Comparison of ENCODE assay signal across 14 cellular contexts in the genomic region with DNA sequence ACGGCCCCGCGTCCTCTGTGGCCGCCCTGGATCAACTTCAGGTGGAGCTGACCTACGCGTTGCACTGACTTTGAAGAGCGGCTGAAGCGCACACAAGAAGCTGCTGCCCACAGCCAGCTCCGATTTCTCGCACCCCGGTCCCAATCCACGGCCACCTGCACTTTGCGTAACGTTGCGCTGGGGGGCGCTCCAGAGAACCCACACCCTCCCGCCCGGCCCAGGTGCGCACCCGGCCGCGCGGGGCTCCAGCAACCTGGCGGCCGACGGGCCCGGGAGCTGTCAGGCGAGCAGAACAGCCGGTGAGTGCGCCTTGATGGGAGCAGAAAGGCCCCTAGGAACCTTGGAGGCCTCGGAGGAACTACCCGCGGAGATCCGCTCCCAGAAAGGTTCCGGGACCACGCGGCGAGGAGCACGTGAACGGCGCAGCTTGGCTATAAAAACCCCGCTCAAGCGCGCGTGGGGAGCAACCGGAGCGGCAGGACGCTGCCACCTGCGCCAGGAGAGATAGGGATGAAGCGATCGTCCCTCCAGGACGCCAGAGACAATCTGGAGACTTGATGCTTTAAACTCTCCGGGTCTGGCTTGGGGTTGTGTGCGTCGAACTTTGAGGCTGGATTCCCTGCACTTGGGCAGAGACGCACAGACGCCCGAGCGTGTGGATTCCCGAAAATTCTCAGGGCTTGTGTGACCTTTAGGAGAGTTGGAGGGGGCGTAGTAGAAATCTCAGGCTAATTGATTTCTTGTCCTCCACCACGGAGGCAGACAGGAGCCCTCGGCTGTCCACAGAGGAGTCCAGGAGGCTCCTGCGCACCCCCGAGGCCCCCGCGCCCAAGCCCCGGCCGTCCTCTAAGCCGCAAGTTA. TPM values are rescaled to one million over a fixed set of nuclear protein-coding genes. Genes with fewer than 3 reads are reported as not detected.
DNase-seq lines count a peak whose midpoint lies in the region; ATAC-seq, FAIRE-seq and TF ChIP-seq lines count a peak whose summit lies in the region.
"Had no signal": no experiment of that assay in that cellular context is flagged by ENCODE, and none has a peak within 500 bp of the region (broad histone marks: within the 10 kb centered on the region; RNA-seq: fewer than 3 reads in every experiment).

No MANE protein-coding gene starts in this region.

- no peaks in the 10 kb centered on the region for H3K36me3 ChIP-seq in lower lobe of right lung
- no peaks in the 10 kb centered on the region for H3K36me3 ChIP-seq in spleen
- H3K36me3 ChIP-seq: upper lobe of left lung had no signal

- in situ Hi-C loops in GM13976 (cut with MboI; ENCODE audit: low sequenced_read_pairs, unreplicated experiment), result no loop called here

- H3K4me3 ChIP-seq in lower lobe of right lung (no peak overlapping the region), spleen (peak overlapping the region in 1 of 8 donors; percentile 20)

- intact Hi-C loops in MCF 10A (cut with micrococcal nuclease) (no loop called here), lower lobe of right lung (cut with DNase I) (no loop called here), spleen (cut with DNase I; ENCODE audit: low total_unique reads) (no loop called here)

- peaks cover 18% of the 10 kb centered on the region for H3K27me3 Mint-ChIP-seq in MCF 10A (ENCODE audit: insufficient read depth, unreplicated experiment)

- no TSS peak for BruUV-seq in MCF 10A (replicated peaks; lab: Mats Ljungman, UMichigan)

- H3K9me3 Mint-ChIP-seq in MCF 10A (ENCODE audit: unreplicated experiment), result no peaks in the 10 kb centered on the region
- H3K9me3 Mint-ChIP-seq: CD4-positive, alpha-beta T cell had no signal

- POLR2A ChIA-PET in MCF 10A (lab: Yijun Ruan, JAX), result interaction anchor here (0.6 kb wide), 1 partner anchor 823 kb away, joined by 3 read pairs; no protein-coding TSS in a partner anchor

- no peak for TF ChIP-seq CTCF in GM13976 (IDR thresholded peaks at IDR 0.05; ENCODE audit: borderline replicate concordance, control extremely low read depth, extremely low read depth, insufficient read depth, missing control alignments)
- no peak for TF ChIP-seq CTCF in MCF 10A (IDR thresholded peaks at IDR 0.05; ENCODE audit: unreplicated experiment)
- TF ChIP-seq CTCF in lower lobe of right lung (IDR thresholded peaks at IDR 0.05), result no peak
- TF ChIP-seq CTCF in spleen (IDR thresholded peaks at IDR 0.05 in 8 of 11, conservative IDR thresholded peaks at IDR 0.05 in 3 of 11), result no peak

- peaks cover 6% of the 10 kb centered on the region for H3K4me1 Mint-ChIP-seq in MCF 10A (ENCODE audit: insufficient read depth, unreplicated experiment)

- H3K4me1 ChIP-seq in lower lobe of right lung, result peaks cover 17% of the 10 kb centered on the region
- peaks cover 0 to 17% (median 8%) of the 10 kb centered on the region in 6 donors for H3K4me1 ChIP-seq in spleen

- TF ChIP-seq POLR2A in spleen (IDR thresholded peaks at IDR 0.05), result no peak

- FAIRE-seq in urothelium cell line (lab: Jason Lieb, UNC), result no peak

- DNase-seq in COLO668 (lab: John Stamatoyannopoulos, UW; ENCODE audit: unreplicated experiment) (peak; percentile 88), GM13976 (ENCODE audit: low spot score) (peak; percentile 36), MCF 10A (ENCODE audit: unreplicated experiment) (no peak), lower lobe of right lung (peak; percentile 29), H4 (ENCODE audit: low spot score) (no peak), urothelium cell line (ENCODE audit: low spot score) (no peak), spleen (no peak)
- no peak for DNase-seq in effector CD4-positive, alpha-beta T cell
- DNase-seq: CD4-positive, alpha-beta T cell; NCI-H1092; stimulated activated CD4-positive, alpha-beta T cell treated with anti-CD3 and anti-CD28 coated beads, Interleukin-4, amount 100 ng/mL, for 1 hour had no signal

- peak in 1 of 2 donors; percentile 32 for ATAC-seq in lower lobe of right lung

- CTCF ChIA-PET in MCF 10A (lab: Yijun Ruan, JAX), result no interaction called here

- H3K9me3 ChIP-seq in lower lobe of right lung (no peaks in the 10 kb centered on the region), spleen (no peaks in the 10 kb centered on the region)
- H3K9me3 ChIP-seq: upper lobe of left lung had no signal

- H3K27ac Mint-ChIP-seq in MCF 10A (ENCODE audit: low read depth, unreplicated experiment), result no peak overlapping the region
- H3K27ac Mint-ChIP-seq: CD4-positive, alpha-beta T cell had no signal

- peak overlapping the region; percentile 10 for H3K4me3 Mint-ChIP-seq in MCF 10A (ENCODE audit: unreplicated experiment)
- H3K4me3 Mint-ChIP-seq: CD4-positive, alpha-beta T cell had no signal

- H3K27ac ChIP-seq in lower lobe of right lung (no peak overlapping the region), spleen (no peak overlapping the region)
- H3K27ac ChIP-seq: upper lobe of left lung had no signal

- H3K36me3 Mint-ChIP-seq in MCF 10A (ENCODE audit: insufficient read depth, unreplicated experiment), result no peaks in the 10 kb centered on the region

- H3K27me3 ChIP-seq in lower lobe of right lung (ENCODE audit: low read depth), result peaks cover 53% of the 10 kb centered on the region
- peaks cover 0 to 86% (median 30%) of the 10 kb centered on the region in 7 donors for H3K27me3 ChIP-seq in spleen (replicated peaks in 1 of 7)

- 2 to 26% (median 5%) methylated on average over 8 to 70 of the region's 70 CpGs for WGBS in spleen, 5 donors

RNA-seq across cellular contexts. Expression of gene NWD2, which starts 0.6 kb away (rescaled TPM):
- total RNA-seq in MCF 10A (2022), result not detected in 2 replicates
- not detected for total RNA-seq in lower lobe of right lung
- total RNA-seq in H4 (2014; rRNA removed; shearing (Covaris generic)), result not detected in 2 replicates
- under 1 TPM in 1 of 7 donors, not detected in 6; 0.05 TPM for total RNA-seq in spleen
- polyA plus RNA-seq in spleen, result not detected
- total RNA-seq: CD4-positive, alpha-beta T cell; fibroblast of villous mesenchyme; myocyte; upper lobe of left lung had no signal

Comparison
In these comparisons a context has a peak if more than half of its experiments do, and no peak if none do; other contexts are left out.
1. DNase-seq: peak in COLO668 (single experiment), GM13976 (single experiment) and lower lobe of right lung (single experiment); none in MCF 10A (single experiment), H4 (single experiment), effector CD4-positive, alpha-beta T cell (single experiment), urothelium cell line (single experiment) and spleen (single experiment).